ENCODE assay signal across 28 cellular contexts in genomic region chr17:6670999-6671398, GRCh38. TPM values are rescaled to one million over a fixed set of nuclear protein-coding genes. Genes with fewer than 3 reads are reported as not detected.
"Had no signal": no experiment of that assay in that cellular context is flagged by ENCODE, and none has a peak within 500 bp of the region (broad histone marks: within the 10 kb centered on the region; RNA-seq: fewer than 3 reads in every experiment).

No MANE protein-coding gene starts in this region.

- H3K27ac Mint-ChIP-seq: activated B cell treated with CpG ODN at 0.5 μM for 24 hours; activated naive CD8-positive, alpha-beta T cell treated with anti-CD3 and anti-CD28 coated beads for 36 hours; activated T-helper 2 cell treated with anti-CD3 and anti-CD28 coated beads, Interferon-gamma antibody, Interleukin-2, Interleukin-4, amounts not matched to agents 10 μg/mL and 5 μg/mL and 100 μg/mL, durations not matched to agents 14 hours and 24 hours and 36 hours; naive B cell; T-helper 1 cell treated with Interleukin-12 subunit alpha and Interleukin-12 subunit beta and Interleukin-4 antibody, amounts not matched to agents 30 μg/mL and 1 μg/mL, for 36 hours had no signal

- H3K9me3 Mint-ChIP-seq: activated B cell treated with CpG ODN at 0.5 μM for 24 hours; activated naive CD8-positive, alpha-beta T cell treated with anti-CD3 and anti-CD28 coated beads for 36 hours; activated T-cell treated with anti-CD3 and anti-CD28 coated beads, Interleukin-2, amount 50 U/mL, for 4 hours; activated T-helper 2 cell treated with anti-CD3 and anti-CD28 coated beads, Interferon-gamma antibody, Interleukin-2, Interleukin-4, amounts not matched to agents 10 μg/mL and 5 μg/mL and 100 μg/mL, durations not matched to agents 14 hours and 24 hours and 36 hours; central memory CD8-positive, alpha-beta T cell; naive B cell; T-helper 1 cell treated with Interleukin-12 subunit alpha and Interleukin-12 subunit beta and Interleukin-4 antibody, amounts not matched to agents 30 μg/mL and 1 μg/mL, for 36 hours had no signal

- H3K9me3 ChIP-seq: sigmoid colon, thoracic aorta, upper lobe of left lung had no signal

- H3K27me3 Mint-ChIP-seq: activated B cell treated with CpG ODN at 0.5 μM for 24 hours; activated naive CD8-positive, alpha-beta T cell treated with anti-CD3 and anti-CD28 coated beads for 36 hours; central memory CD8-positive, alpha-beta T cell; naive B cell had no signal

- H3K27ac ChIP-seq: sigmoid colon, thoracic aorta, upper lobe of left lung had no signal

- H3K4me2 ChIP-seq: smooth muscle cell had no signal

- H3K4me3 Mint-ChIP-seq: activated B cell treated with CpG ODN at 0.5 μM for 24 hours; activated naive CD8-positive, alpha-beta T cell treated with anti-CD3 and anti-CD28 coated beads for 36 hours; activated T-cell treated with anti-CD3 and anti-CD28 coated beads, Interleukin-2, amount 50 U/mL, for 4 hours; central memory CD8-positive, alpha-beta T cell; naive B cell; T-helper 1 cell treated with Interleukin-12 subunit alpha and Interleukin-12 subunit beta and Interleukin-4 antibody, amounts not matched to agents 30 μg/mL and 1 μg/mL, for 36 hours had no signal

- H3K27me3 ChIP-seq: upper lobe of left lung had no signal

- ATAC-seq: activated T-cell treated with anti-CD3 and anti-CD28 coated beads, Interleukin-2, amount 50 U/mL, for 4 hours; left cardiac atrium had no signal

- FAIRE-seq: astrocyte, colon, endothelial cell of umbilical vein had no signal

- H3K36me3 Mint-ChIP-seq: activated naive CD8-positive, alpha-beta T cell treated with anti-CD3 and anti-CD28 coated beads for 36 hours had no signal

- H3K4me1 ChIP-seq: sigmoid colon, upper lobe of left lung had no signal

- H3K36me3 ChIP-seq: sigmoid colon, thoracic aorta, upper lobe of left lung had no signal

- DNase-seq: activated B cell treated with CpG ODN at 0.5 μM for 24 hours; activated CD4-positive, alpha-beta T cell treated with anti-CD3 and anti-CD28 coated beads for 4 hours; activated CD4-positive, alpha-beta T cell treated with anti-CD3 and anti-CD28 coated beads, Interleukin-2, amount 50 U/mL, for 48 hours; activated CD8-positive, alpha-beta memory T cell treated with anti-CD3 and anti-CD28 coated beads, Interleukin-2, amount 50 U/mL, for 48 hours; activated naive CD4-positive, alpha-beta T cell treated with Interleukin-2 at 50 U/mL for 16 hours; activated naive CD8-positive, alpha-beta T cell treated with anti-CD3 and anti-CD28 coated beads for 36 hours; activated T-cell treated with anti-CD3 and anti-CD28 coated beads, Interleukin-2, amount 50 U/mL, for 4 hours; effector memory CD4-positive, alpha-beta T cell; left cardiac atrium; mesendoderm; naive B cell; nucleus accumbens; sigmoid colon; stimulated activated CD4-positive, alpha-beta T cell treated with anti-CD3 and anti-CD28 coated beads, Interleukin-4, amount 100 ng/mL, for 1 hour; stimulated activated naive CD4-positive, alpha-beta T cell treated with Interleukin-2 at 50 U/mL for 16 hours; T1000 had no signal

- H3K4me3 ChIP-seq: sigmoid colon, smooth muscle cell, thoracic aorta, upper lobe of left lung had no signal

- H3K4me1 Mint-ChIP-seq: central memory CD8-positive, alpha-beta T cell had no signal

RNA-seq across cellular contexts. Expression of gene C17orf100, which starts 19.4 kb away (rescaled TPM):
- total RNA-seq: thoracic aorta had no signal

RNA-seq across cellular contexts. Expression of gene SLC13A5, which starts 42.2 kb away (rescaled TPM):
- total RNA-seq: activated B cell treated with CpG ODN at 0.5 μM for 24 hours; activated CD8-positive, alpha-beta memory T cell treated with anti-CD3 and anti-CD28 coated beads for 36 hours; activated naive CD8-positive, alpha-beta T cell treated with anti-CD3 and anti-CD28 coated beads for 36 hours; activated T-helper 2 cell treated with anti-CD3 and anti-CD28 coated beads, Interferon-gamma antibody, Interleukin-2, Interleukin-4, amounts not matched to agents 10 μg/mL and 5 μg/mL and 100 μg/mL, durations not matched to agents 14 hours and 24 hours and 36 hours; endothelial cell of umbilical vein; fibroblast of villous mesenchyme; thoracic aorta had no signal
- polyA plus RNA-seq: neural cell, smooth muscle cell had no signal
